Comparison of ENCODE assay signal across 9 cellular contexts in the genomic region with DNA sequence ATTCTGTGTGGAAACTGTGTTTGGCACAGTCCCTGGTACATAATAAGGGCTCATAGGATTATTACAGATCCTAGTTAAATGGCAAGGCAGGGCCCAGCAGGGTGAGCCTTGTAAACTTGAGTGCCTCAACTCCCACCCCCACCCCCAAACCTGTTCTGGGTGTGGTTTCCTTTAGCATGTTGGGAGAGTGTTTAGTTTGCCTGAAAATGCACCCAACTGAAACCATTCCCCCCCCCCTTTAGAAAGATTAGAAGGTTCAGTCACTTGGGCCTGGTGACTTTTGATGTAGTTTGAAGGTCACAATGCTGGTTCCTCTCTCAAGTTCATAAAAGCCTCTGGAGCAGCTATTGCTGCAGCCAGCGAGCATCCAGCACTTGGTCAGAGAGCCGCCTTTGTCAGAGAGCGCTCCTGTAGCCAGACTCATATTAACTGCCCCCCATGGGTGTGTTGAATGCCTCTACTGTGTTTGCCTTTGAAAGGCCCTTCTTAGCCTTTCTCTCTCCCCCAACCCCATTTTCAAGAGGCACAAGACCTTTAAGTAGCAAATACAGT.
DNase-seq lines count a peak whose midpoint lies in the region; ATAC-seq and TF ChIP-seq lines count a peak whose summit lies in the region.
"Had no signal": no experiment of that assay in that cellular context is flagged by ENCODE, and none has a peak within 500 bp of the region (broad histone marks: within the 10 kb centered on the region; RNA-seq: fewer than 3 reads in every experiment).

No MANE protein-coding gene starts in this region.

- TF ChIP-seq POLR2A in suprapubic skin (IDR thresholded peaks at IDR 0.05), result no peak

- POLR2A ChIA-PET in RWPE1 (lab: Yijun Ruan, JAX; ENCODE audit: low non-redundant PET), result no interaction called here

- H3K9me3 Mint-ChIP-seq in activated T-cell treated with anti-CD3 and anti-CD28 coated beads, Interleukin-2, amount 50 U/mL, for 4 hours, result no peaks in the 10 kb centered on the region

- no peaks in the 10 kb centered on the region for H3K9me3 ChIP-seq in iPS-18a (ENCODE audit: control insufficient read depth, low read depth, low read length)
- H3K9me3 ChIP-seq in suprapubic skin, result no peaks in the 10 kb centered on the region
- no peaks in the 10 kb centered on the region for H3K9me3 ChIP-seq in WERI-Rb-1 (ENCODE audit: severe bottlenecking)

- H3K27ac ChIP-seq in RWPE1 (peak overlapping the region; percentile 84), iPS-18a (ENCODE audit: low read length) (no peak overlapping the region), suprapubic skin (peak overlapping the region; percentile 8), WERI-Rb-1 (no peak overlapping the region)
- H3K27ac ChIP-seq: C4-2B had no signal

- no peak for ATAC-seq in activated T-cell treated with anti-CD3 and anti-CD28 coated beads, Interleukin-2, amount 50 U/mL, for 4 hours
- no peak for ATAC-seq in HG03442 (IDR thresholded peaks at IDR 0.05; ENCODE audit: unreplicated experiment)

- no peak for DNase-seq in activated T-cell treated with anti-CD3 and anti-CD28 coated beads, Interleukin-2, amount 50 U/mL, for 4 hours
- no peak for DNase-seq in activated T-cell treated with anti-CD3 and anti-CD28 coated beads, Interleukin-2, amount 50 U/mL, for 1 hour
- DNase-seq in RWPE1 (ENCODE audit: low spot score), result no peak
- DNase-seq in suprapubic skin (ENCODE audit: low spot score in 2 of 2), result no peak
- no peak for DNase-seq in NCI-H1092 (lab: John Stamatoyannopoulos, UW)
- no peak for DNase-seq in WERI-Rb-1

- TF ChIP-seq EP300 in suprapubic skin (IDR thresholded peaks at IDR 0.05), result no peak

- no peak overlapping the region for H3K9ac ChIP-seq in iPS-18a (ENCODE audit: low read length)

- TF ChIP-seq CTCF in RWPE1 (conservative IDR thresholded peaks at IDR 0.05; ENCODE audit: low read depth) (no peak), suprapubic skin (IDR thresholded peaks at IDR 0.05) (no peak), WERI-Rb-1 (IDR thresholded peaks at IDR 0.05; ENCODE audit: low read depth, low read length) (no peak)

- H3K4me3 ChIP-seq in iPS-18a (ENCODE audit: low read length) (peak overlapping the region; percentile 2), suprapubic skin (no peak overlapping the region), WERI-Rb-1 (ENCODE audit: low read depth, low read length) (no peak overlapping the region)

- CTCF ChIA-PET in RWPE1 (lab: Yijun Ruan, JAX), result no interaction called here

- H3K4me1 Mint-ChIP-seq in activated T-cell treated with anti-CD3 and anti-CD28 coated beads, Interleukin-2, amount 50 U/mL, for 4 hours (ENCODE audit: low read depth), result peaks cover 88% of the 10 kb centered on the region

- no peaks in the 10 kb centered on the region for H3K27me3 ChIP-seq in iPS-18a (ENCODE audit: control insufficient read depth, insufficient read depth, low read length)
- H3K27me3 ChIP-seq in suprapubic skin, result no peaks in the 10 kb centered on the region
- H3K27me3 ChIP-seq in WERI-Rb-1 (ENCODE audit: insufficient read depth, low read depth, severe bottlenecking), result no peaks in the 10 kb centered on the region

- no peaks in the 10 kb centered on the region for H3K36me3 ChIP-seq in iPS-18a (ENCODE audit: control insufficient read depth, low read depth, low read length)
- H3K36me3 ChIP-seq in suprapubic skin, result no peaks in the 10 kb centered on the region
- peaks cover 10% of the 10 kb centered on the region for H3K36me3 ChIP-seq in WERI-Rb-1

- 98% methylated on average over 3 of the region's 3 CpGs for WGBS in suprapubic skin

- H3K4me3 Mint-ChIP-seq in activated T-cell treated with anti-CD3 and anti-CD28 coated beads, Interleukin-2, amount 50 U/mL, for 4 hours, result peak overlapping the region; percentile 77

- H3K4me1 ChIP-seq in iPS-18a (ENCODE audit: control insufficient read depth, low read depth, low read length), result peaks cover 49% of the 10 kb centered on the region
- H3K4me1 ChIP-seq in suprapubic skin, result peaks cover 63% of the 10 kb centered on the region

- H3K36me3 Mint-ChIP-seq in activated T-cell treated with anti-CD3 and anti-CD28 coated beads, Interleukin-2, amount 50 U/mL, for 4 hours (ENCODE audit: insufficient read depth), result peaks cover 7% of the 10 kb centered on the region

- H3K27me3 Mint-ChIP-seq in activated T-cell treated with anti-CD3 and anti-CD28 coated beads, Interleukin-2, amount 50 U/mL, for 4 hours (ENCODE audit: low read depth), result no peaks in the 10 kb centered on the region

Comparison
In these comparisons a context has a peak if more than half of its experiments do, and no peak if none do; other contexts are left out.
1. H3K27ac ChIP-seq: peak in RWPE1 (single experiment) and suprapubic skin (single experiment); none in iPS-18a (single experiment) and WERI-Rb-1 (single experiment).